1 cellular context compared by ENCODE assay signal in the genomic region with DNA sequence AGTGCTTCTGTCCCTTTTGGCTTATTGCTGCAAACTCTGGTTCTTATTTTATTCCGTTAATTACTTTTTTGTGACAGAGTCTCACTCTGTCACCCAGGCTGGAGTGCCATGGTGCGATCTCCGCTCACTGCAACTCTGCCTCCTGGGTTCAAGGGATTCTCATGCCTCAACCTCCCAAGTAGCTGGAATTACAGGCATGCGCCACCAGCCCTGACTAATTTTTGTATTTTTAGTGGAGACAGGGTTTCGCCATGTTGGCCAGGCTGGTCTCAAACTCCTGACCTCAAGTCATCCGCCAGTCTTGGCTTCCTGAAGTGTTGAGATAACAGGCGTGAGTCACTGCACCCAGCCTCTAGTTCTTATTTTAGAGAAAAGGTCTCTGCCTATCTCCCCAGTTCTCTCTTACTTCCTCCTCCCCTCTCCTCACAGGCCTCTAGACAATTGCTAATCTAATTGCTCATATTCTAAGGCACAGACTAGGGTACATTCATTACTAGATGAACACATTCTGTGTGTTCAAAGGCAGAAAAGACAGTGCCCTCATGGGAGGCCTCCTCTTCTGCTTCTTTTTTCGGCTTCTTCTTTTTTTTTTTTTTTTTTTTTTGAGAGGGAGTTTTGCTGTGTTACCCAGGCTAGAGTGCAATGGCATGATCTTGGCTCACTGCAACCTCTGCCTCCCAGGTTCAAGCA.
TF ChIP-seq lines count a peak whose summit lies in the region.

No MANE protein-coding gene starts in this region.

TF ChIP-seq in K562, 482 proteins besides CTCF, POLR2A, EP300 and RAD21 (continued from another document and continues in another):
- TF ChIP-seq, protein P1, sequence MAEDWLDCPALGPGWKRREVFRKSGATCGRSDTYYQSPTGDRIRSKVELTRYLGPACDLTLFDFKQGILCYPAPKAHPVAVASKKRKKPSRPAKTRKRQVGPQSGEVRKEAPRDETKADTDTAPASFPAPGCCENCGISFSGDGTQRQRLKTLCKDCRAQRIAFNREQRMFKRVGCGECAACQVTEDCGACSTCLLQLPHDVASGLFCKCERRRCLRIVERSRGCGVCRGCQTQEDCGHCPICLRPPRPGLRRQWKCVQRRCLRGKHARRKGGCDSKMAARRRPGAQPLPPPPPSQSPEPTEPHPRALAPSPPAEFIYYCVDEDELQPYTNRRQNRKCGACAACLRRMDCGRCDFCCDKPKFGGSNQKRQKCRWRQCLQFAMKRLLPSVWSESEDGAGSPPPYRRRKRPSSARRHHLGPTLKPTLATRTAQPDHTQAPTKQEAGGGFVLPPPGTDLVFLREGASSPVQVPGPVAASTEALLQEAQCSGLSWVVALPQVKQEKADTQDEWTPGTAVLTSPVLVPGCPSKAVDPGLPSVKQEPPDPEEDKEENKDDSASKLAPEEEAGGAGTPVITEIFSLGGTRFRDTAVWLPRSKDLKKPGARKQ (CRISPR knock-in tag; IDR thresholded peaks at IDR 0.05), result no peak
- TF ChIP-seq ZZZ3 (IDR thresholded peaks at IDR 0.05) (no peak), ZSCAN29 (IDR thresholded peaks at IDR 0.05) (peak; percentile 12; the same call in 1 of the 2 replicates), PYGO2 (tag; IDR thresholded peaks at IDR 0.05) (peak; percentile 69), ELF1 (tag; IDR thresholded peaks at IDR 0.05) (0 out of 2 replicates have a peak, but pooled peaks have one; percentile 9), GATAD2A (IDR thresholded peaks at IDR 0.05) (peak; percentile 71; the same call in 1 of the 2 replicates), NR1H2 (CRISPR knock-in tag; IDR thresholded peaks at IDR 0.05) (no peak), HEY1 (CRISPR knock-in tag; IDR thresholded peaks at IDR 0.05; ENCODE audit: borderline replicate concordance) (no peak), SMAD4 (CRISPR knock-in tag; conservative IDR thresholded peaks at IDR 0.05) (peak; percentile 89), SMARCA5 (IDR thresholded peaks at IDR 0.05) (peak; percentile 21; the same call in 1 of the 2 replicates), ZNF77 (CRISPR knock-in tag; IDR thresholded peaks at IDR 0.05) (no peak), BDP1 (IDR thresholded peaks at IDR 0.05; ENCODE audit: insufficient read depth, insufficient read length) (no peak), ZNF57 (CRISPR knock-in tag; IDR thresholded peaks at IDR 0.05) (no peak), FOS (IDR thresholded peaks at IDR 0.05; ENCODE audit: extremely low read depth, insufficient read length) (peak; percentile 59), POLR2AphosphoS5 (IDR thresholded peaks at IDR 0.05; ENCODE audit: control insufficient read depth, insufficient read depth, low read depth, low read length) (peak; percentile 71), HDAC8 (tag; IDR thresholded peaks at IDR 0.05) (no peak; the same call in 1 of the 2 replicates), GATAD2B (IDR thresholded peaks at IDR 0.05; ENCODE audit: borderline replicate concordance) (peak; percentile 22; the same call in 1 of the 2 replicates), PRMT5 (CRISPR knock-in tag; IDR thresholded peaks at IDR 0.05) (no peak), MEIS2 (IDR thresholded peaks at IDR 0.05; ENCODE audit: partially characterized antibody) (peak; percentile 49), CHCHD3 (CRISPR knock-in tag; IDR thresholded peaks at IDR 0.05) (no peak), CAMTA2 (CRISPR knock-in tag; conservative IDR thresholded peaks at IDR 0.05) (no peak), HIVEP1 (CRISPR knock-in tag; IDR thresholded peaks at IDR 0.05) (no peak), TEAD4 (IDR thresholded peaks at IDR 0.05; ENCODE audit: low read length) (peak; percentile 84), TEAD4 (CRISPR knock-in tag; IDR thresholded peaks at IDR 0.05; ENCODE audit: borderline replicate concordance) (no peak), JUND (IDR thresholded peaks at IDR 0.05; ENCODE audit: borderline replicate concordance, low read depth, low read length) (peak; percentile 97), JUND (tag; IDR thresholded peaks at IDR 0.05; ENCODE audit: borderline replicate concordance, low read depth, low read length) (peak; percentile 94; the same call in 2 of the 3 replicates), BHLHE40 (IDR thresholded peaks at IDR 0.05; ENCODE audit: low read length) (0 out of 2 replicates have a peak, but pooled peaks have one; percentile 20), MIER1 (IDR thresholded peaks at IDR 0.05; ENCODE audit: low read depth) (0 out of 2 replicates have a peak, but pooled peaks have one; percentile 72), KDM5B (IDR thresholded peaks at IDR 0.05; ENCODE audit: insufficient replicate concordance, low read depth, low read length) (no peak), FOXJ2 (tag; IDR thresholded peaks at IDR 0.05) (no peak), SP1 (CRISPR knock-in tag; IDR thresholded peaks at IDR 0.05) (no peak), ZNF668 (CRISPR knock-in tag; IDR thresholded peaks at IDR 0.05) (no peak), RFX7 (CRISPR knock-in tag; IDR thresholded peaks at IDR 0.05) (no peak), CBFA2T2 (conservative IDR thresholded peaks at IDR 0.05) (peak; percentile 87), RBM25 (IDR thresholded peaks at IDR 0.05; ENCODE audit: low read depth, low read length, severe bottlenecking) (no peak), NUFIP1 (IDR thresholded peaks at IDR 0.05; ENCODE audit: partially characterized antibody) (peak; percentile 16), ZNF551 (CRISPR knock-in tag; IDR thresholded peaks at IDR 0.05) (no peak), BCOR (IDR thresholded peaks at IDR 0.05) (peak; percentile 32; the same call in 1 of the 2 replicates), ARID2 (IDR thresholded peaks at IDR 0.05) (no peak), RBM22 (IDR thresholded peaks at IDR 0.05; ENCODE audit: low read depth, low read length, poor library complexity, severe bottlenecking) (no peak), ZNF584 (CRISPR knock-in tag; IDR thresholded peaks at IDR 0.05; ENCODE audit: low read depth) (no peak; the same call in 1 of the 2 replicates)
- TF ChIP-seq, protein P2, sequence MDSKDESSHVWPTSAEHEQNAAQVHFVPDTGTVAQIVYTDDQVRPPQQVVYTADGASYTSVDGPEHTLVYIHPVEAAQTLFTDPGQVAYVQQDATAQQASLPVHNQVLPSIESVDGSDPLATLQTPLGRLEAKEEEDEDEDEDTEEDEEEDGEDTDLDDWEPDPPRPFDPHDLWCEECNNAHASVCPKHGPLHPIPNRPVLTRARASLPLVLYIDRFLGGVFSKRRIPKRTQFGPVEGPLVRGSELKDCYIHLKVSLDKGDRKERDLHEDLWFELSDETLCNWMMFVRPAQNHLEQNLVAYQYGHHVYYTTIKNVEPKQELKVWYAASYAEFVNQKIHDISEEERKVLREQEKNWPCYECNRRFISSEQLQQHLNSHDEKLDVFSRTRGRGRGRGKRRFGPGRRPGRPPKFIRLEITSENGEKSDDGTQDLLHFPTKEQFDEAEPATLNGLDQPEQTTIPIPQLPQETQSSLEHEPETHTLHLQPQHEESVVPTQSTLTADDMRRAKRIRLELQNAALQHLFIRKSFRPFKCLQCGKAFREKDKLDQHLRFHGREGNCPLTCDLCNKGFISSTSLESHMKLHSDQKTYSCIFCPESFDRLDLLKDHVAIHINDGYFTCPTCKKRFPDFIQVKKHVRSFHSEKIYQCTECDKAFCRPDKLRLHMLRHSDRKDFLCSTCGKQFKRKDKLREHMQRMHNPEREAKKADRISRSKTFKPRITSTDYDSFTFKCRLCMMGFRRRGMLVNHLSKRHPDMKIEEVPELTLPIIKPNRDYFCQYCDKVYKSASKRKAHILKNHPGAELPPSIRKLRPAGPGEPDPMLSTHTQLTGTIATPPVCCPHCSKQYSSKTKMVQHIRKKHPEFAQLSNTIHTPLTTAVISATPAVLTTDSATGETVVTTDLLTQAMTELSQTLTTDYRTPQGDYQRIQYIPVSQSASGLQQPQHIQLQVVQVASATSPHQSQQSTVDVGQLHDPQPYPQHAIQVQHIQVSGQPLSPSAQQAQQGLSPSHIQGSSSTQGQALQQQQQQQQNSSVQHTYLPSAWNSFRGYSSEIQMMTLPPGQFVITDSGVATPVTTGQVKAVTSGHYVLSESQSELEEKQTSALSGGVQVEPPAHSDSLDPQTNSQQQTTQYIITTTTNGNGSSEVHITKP (IDR thresholded peaks at IDR 0.05; ENCODE audit: partially characterized antibody), result peak; percentile 11
- TF ChIP-seq, protein P3, sequence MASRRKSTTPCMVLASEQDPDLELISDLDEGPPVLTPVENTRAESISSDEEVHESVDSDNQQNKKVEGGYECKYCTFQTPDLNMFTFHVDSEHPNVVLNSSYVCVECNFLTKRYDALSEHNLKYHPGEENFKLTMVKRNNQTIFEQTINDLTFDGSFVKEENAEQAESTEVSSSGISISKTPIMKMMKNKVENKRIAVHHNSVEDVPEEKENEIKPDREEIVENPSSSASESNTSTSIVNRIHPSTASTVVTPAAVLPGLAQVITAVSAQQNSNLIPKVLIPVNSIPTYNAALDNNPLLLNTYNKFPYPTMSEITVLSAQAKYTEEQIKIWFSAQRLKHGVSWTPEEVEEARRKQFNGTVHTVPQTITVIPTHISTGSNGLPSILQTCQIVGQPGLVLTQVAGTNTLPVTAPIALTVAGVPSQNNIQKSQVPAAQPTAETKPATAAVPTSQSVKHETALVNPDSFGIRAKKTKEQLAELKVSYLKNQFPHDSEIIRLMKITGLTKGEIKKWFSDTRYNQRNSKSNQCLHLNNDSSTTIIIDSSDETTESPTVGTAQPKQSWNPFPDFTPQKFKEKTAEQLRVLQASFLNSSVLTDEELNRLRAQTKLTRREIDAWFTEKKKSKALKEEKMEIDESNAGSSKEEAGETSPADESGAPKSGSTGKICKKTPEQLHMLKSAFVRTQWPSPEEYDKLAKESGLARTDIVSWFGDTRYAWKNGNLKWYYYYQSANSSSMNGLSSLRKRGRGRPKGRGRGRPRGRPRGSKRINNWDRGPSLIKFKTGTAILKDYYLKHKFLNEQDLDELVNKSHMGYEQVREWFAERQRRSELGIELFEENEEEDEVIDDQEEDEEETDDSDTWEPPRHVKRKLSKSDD (conservative IDR thresholded peaks at IDR 0.05; ENCODE audit: low read length), result no peak
- TF ChIP-seq, protein P4, sequence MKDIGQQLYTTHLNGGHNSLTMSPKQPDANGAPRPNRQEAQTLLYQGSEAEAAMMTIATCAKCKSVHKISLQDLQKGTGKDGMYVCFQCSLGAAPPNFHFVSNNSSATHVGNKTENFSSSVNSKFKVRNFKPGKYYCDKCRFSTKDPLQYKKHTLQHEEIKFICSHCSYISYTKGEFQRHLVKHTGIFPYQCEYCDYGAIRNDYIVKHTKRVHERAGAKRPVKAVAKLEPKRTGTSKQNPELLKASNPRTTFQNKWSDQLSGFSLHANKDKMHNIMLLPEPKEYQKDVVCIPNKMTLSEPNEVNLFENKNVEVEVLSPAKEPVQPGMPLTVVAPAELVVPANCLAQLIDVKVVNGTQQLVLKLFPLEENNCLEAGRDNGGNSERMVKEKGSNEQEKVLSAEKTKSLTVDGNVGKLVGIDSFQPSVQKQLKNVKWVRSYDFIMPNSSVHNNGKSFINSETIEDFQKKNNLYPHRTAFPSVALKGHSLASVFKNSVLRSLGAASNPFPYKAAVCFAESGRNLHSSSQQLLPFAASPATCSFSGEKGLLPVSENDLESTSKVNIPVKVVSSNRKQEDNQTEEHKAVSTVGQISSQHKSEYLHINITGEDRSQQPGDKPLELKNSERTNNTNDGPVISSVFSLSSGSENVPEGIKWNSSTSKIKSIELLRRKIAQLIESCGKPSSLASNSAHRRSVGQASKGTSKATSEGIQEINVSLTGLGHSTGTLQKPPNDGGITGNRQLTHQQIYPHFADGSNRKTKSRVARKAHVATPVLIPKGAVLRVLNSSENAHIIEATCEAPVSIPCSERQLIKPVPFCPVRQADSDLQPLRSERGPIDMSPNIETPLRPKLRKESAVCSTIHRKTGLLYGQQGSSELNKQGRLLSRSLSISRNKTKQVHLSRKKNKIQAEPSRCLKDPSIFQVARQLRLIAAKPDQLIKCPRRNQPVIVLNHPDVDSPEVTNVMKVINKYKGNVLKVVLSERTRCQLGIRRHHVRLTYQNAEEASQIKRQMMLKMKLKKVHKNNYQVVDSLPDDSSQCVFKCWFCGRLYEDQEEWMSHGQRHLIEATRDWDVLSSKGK (CRISPR knock-in tag; IDR thresholded peaks at IDR 0.05), result no peak
- TF ChIP-seq, protein P5, sequence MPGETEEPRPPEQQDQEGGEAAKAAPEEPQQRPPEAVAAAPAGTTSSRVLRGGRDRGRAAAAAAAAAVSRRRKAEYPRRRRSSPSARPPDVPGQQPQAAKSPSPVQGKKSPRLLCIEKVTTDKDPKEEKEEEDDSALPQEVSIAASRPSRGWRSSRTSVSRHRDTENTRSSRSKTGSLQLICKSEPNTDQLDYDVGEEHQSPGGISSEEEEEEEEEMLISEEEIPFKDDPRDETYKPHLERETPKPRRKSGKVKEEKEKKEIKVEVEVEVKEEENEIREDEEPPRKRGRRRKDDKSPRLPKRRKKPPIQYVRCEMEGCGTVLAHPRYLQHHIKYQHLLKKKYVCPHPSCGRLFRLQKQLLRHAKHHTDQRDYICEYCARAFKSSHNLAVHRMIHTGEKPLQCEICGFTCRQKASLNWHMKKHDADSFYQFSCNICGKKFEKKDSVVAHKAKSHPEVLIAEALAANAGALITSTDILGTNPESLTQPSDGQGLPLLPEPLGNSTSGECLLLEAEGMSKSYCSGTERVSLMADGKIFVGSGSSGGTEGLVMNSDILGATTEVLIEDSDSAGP (CRISPR knock-in tag; IDR thresholded peaks at IDR 0.05), result no peak
- TF ChIP-seq, protein P6, sequence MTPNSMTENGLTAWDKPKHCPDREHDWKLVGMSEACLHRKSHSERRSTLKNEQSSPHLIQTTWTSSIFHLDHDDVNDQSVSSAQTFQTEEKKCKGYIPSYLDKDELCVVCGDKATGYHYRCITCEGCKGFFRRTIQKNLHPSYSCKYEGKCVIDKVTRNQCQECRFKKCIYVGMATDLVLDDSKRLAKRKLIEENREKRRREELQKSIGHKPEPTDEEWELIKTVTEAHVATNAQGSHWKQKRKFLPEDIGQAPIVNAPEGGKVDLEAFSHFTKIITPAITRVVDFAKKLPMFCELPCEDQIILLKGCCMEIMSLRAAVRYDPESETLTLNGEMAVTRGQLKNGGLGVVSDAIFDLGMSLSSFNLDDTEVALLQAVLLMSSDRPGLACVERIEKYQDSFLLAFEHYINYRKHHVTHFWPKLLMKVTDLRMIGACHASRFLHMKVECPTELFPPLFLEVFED (CRISPR knock-in tag; conservative IDR thresholded peaks at IDR 0.05), result 0 out of 2 replicates have a peak, but pooled peaks have one; percentile 56
- TF ChIP-seq, protein P7, sequence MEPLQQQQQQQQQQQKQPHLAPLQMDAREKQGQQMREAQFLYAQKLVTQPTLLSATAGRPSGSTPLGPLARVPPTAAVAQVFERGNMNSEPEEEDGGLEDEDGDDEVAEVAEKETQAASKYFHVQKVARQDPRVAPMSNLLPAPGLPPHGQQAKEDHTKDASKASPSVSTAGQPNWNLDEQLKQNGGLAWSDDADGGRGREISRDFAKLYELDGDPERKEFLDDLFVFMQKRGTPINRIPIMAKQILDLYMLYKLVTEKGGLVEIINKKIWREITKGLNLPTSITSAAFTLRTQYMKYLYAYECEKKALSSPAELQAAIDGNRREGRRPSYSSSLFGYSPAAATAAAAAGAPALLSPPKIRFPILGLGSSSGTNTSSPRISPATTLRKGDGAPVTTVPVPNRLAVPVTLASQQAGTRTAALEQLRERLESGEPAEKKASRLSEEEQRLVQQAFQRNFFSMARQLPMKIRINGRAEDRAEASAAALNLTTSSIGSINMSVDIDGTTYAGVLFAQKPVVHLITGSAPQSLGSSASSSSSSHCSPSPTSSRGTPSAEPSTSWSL (CRISPR knock-in tag; IDR thresholded peaks at IDR 0.05; ENCODE audit: borderline replicate concordance), result no peak
